ENCODE assay signal across 1 cellular context in genomic region chr19:45668342-45668871, GRCh38.
TF ChIP-seq lines count a peak whose summit lies in the region.

No MANE protein-coding gene starts in this region.

TF ChIP-seq in HEK293, 187 proteins besides CTCF, POLR2A, EP300 and RAD21 (continued from another document):
- TF ChIP-seq ZBTB10 (tag by site-specific recombination; IDR thresholded peaks at IDR 0.05), result peak; percentile 36
- peak; percentile 11 for TF ChIP-seq ZNF76 (tag by site-specific recombination; IDR thresholded peaks at IDR 0.05; ENCODE audit: borderline replicate concordance, low read depth)
- TF ChIP-seq FEZF1 (tag by site-specific recombination; IDR thresholded peaks at IDR 0.05), result no peak; the same call in 1 of the 2 replicates
- peak; percentile 89 for TF ChIP-seq ZBTB17 (tag by site-specific recombination; IDR thresholded peaks at IDR 0.05)
- TF ChIP-seq ZNF18 (tag by site-specific recombination; IDR thresholded peaks at IDR 0.05), result no peak
- TF ChIP-seq KLF9 (tag by site-specific recombination; IDR thresholded peaks at IDR 0.05; ENCODE audit: low read depth), result no peak
- TF ChIP-seq ZBTB48 (tag by site-specific recombination; IDR thresholded peaks at IDR 0.05), result peak; percentile 77
- TF ChIP-seq ZNF398 (tag by site-specific recombination; IDR thresholded peaks at IDR 0.05), result no peak; the same call in 1 of the 2 replicates
- no peak for TF ChIP-seq ZNF214 (tag by site-specific recombination; IDR thresholded peaks at IDR 0.05; ENCODE audit: borderline replicate concordance)
- peak; percentile 22; the same call in 1 of the 2 replicates for TF ChIP-seq ZFP69B (tag by site-specific recombination; IDR thresholded peaks at IDR 0.05)
- TF ChIP-seq YY2 (tag by site-specific recombination; IDR thresholded peaks at IDR 0.05), result peak; percentile 22; the same call in 1 of the 2 replicates
TF ChIP-seq in HEK293: peak in this region for 15.
